Comparison of ENCODE assay signal across 1 cellular context in genomic region chr2:230520061-230520874, GRCh38.
TF ChIP-seq lines count a peak whose summit lies in the region.

No MANE protein-coding gene starts in this region.

TF ChIP-seq in liver, 16 proteins besides CTCF, POLR2A, EP300 and RAD21 (continued from another document):
- no peak for TF ChIP-seq REST (IDR thresholded peaks at IDR 0.05)
- peak in 1 of 2 donors; percentile 60 for TF ChIP-seq EGR1 (IDR thresholded peaks at IDR 0.05; ENCODE audit: low read depth in 2 of 2)
- peak; percentile 50 for TF ChIP-seq FOXA2 (IDR thresholded peaks at IDR 0.05)
- peak in 1 of 2 donors; percentile 54 for TF ChIP-seq GABPA (IDR thresholded peaks at IDR 0.05 in 1 of 2, conservative IDR thresholded peaks at IDR 0.05 in 1 of 2)
- TF ChIP-seq ZBTB33 (IDR thresholded peaks at IDR 0.05): peak; percentile 87
- TF ChIP-seq, protein P1, sequence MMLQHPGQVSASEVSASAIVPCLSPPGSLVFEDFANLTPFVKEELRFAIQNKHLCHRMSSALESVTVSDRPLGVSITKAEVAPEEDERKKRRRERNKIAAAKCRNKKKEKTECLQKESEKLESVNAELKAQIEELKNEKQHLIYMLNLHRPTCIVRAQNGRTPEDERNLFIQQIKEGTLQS (IDR thresholded peaks at IDR 0.05): peak; percentile 80
- TF ChIP-seq MAX (IDR thresholded peaks at IDR 0.05): peak; percentile 82
- peak; percentile 99 to 100 for TF ChIP-seq RXRA (IDR thresholded peaks at IDR 0.05)
- TF ChIP-seq JUND (IDR thresholded peaks at IDR 0.05): peak; percentile 80 to 81
- peak; percentile 81 for TF ChIP-seq YY1 (IDR thresholded peaks at IDR 0.05)
- peak; percentile 93 to 94 for TF ChIP-seq HNF4A (conservative IDR thresholded peaks at IDR 0.05)
- TF ChIP-seq FOXA1 (IDR thresholded peaks at IDR 0.05): peak; percentile 3
- peak; percentile 92 for TF ChIP-seq NR2F2 (IDR thresholded peaks at IDR 0.05)
